ENCODE assay signal across 20 cellular contexts in genomic region chr14:72876021-72876709, GRCh38. TPM values are rescaled to one million over a fixed set of nuclear protein-coding genes. Genes with fewer than 3 reads are reported as not detected.
DNase-seq lines count a peak whose midpoint lies in the region; ATAC-seq lines count a peak whose summit lies in the region.
"Had no signal": no experiment of that assay in that cellular context is flagged by ENCODE, and none has a peak within 500 bp of the region (broad histone marks: within the 10 kb centered on the region; RNA-seq: fewer than 3 reads in every experiment).

No MANE protein-coding gene starts in this region.

- no peaks in the 10 kb centered on the region for H3K9me3 ChIP-seq in T-helper 17 cell (ENCODE audit: control insufficient read depth, low read length, poor library complexity, severe bottlenecking)
- H3K9me3 ChIP-seq: SJCRH30 had no signal

- DNase-seq in DMS 273 (lab: John Stamatoyannopoulos, UW; ENCODE audit: unreplicated experiment) (peak; percentile 56), DMS 273 treated with DMSO at 0.1 percent for 48 hours (lab: John Stamatoyannopoulos, UW) (no peak), T-helper 17 cell (no peak), left kidney (ENCODE audit: low read depth, low spot score) (peak; percentile 51), activated T-cell treated with anti-CD3 and anti-CD28 coated beads for 4 hours (no peak), AML-193 (lab: John Stamatoyannopoulos, UW) (no peak)
- no peak for DNase-seq in stimulated activated effector memory CD8-positive, alpha-beta T cell treated with anti-CD3 and anti-CD28 coated beads, Interleukin-12 subunit alpha, Interleukin-12 subunit beta, amount 100 ng/mL, for 72 hours (ENCODE audit: low spot score in 2 of 2)
- DNase-seq in central memory CD4-positive, alpha-beta T cell = no peak
- DNase-seq: GDM1, KG1, MV-4-11, NCI-H1417, NCI-H187, NCI-H2107, NCI-H82, PC-3, RPMI8226 had no signal

- peaks cover 12% of the 10 kb centered on the region for H3K27me3 Mint-ChIP-seq in T-helper 17 cell

- no peak overlapping the region for H3K4me3 Mint-ChIP-seq in T-helper 17 cell
- no peak overlapping the region for H3K4me3 Mint-ChIP-seq in stimulated activated effector memory CD8-positive, alpha-beta T cell treated with anti-CD3 and anti-CD28 coated beads, Interleukin-12 subunit alpha, Interleukin-12 subunit beta, amount 100 ng/mL, for 72 hours
- H3K4me3 Mint-ChIP-seq: CD14-positive monocyte had no signal

- H3K36me3 Mint-ChIP-seq in T-helper 17 cell (ENCODE audit: low read depth) = peaks cover 2% of the 10 kb centered on the region
- no peaks in the 10 kb centered on the region for H3K36me3 Mint-ChIP-seq in stimulated activated effector memory CD8-positive, alpha-beta T cell treated with anti-CD3 and anti-CD28 coated beads, Interleukin-12 subunit alpha, Interleukin-12 subunit beta, amount 100 ng/mL, for 72 hours
- H3K36me3 Mint-ChIP-seq: CD14-positive monocyte had no signal

- H3K4me1 Mint-ChIP-seq in T-helper 17 cell = peaks cover 2% of the 10 kb centered on the region
- H3K4me1 Mint-ChIP-seq in stimulated activated effector memory CD8-positive, alpha-beta T cell treated with anti-CD3 and anti-CD28 coated beads, Interleukin-12 subunit alpha, Interleukin-12 subunit beta, amount 100 ng/mL, for 72 hours = peaks cover 9% of the 10 kb centered on the region

- no peaks in the 10 kb centered on the region for H3K9me3 Mint-ChIP-seq in stimulated activated effector memory CD8-positive, alpha-beta T cell treated with anti-CD3 and anti-CD28 coated beads, Interleukin-12 subunit alpha, Interleukin-12 subunit beta, amount 100 ng/mL, for 72 hours

- H3K27ac Mint-ChIP-seq in T-helper 17 cell = peak overlapping the region; percentile 39
- H3K27ac Mint-ChIP-seq in stimulated activated effector memory CD8-positive, alpha-beta T cell treated with anti-CD3 and anti-CD28 coated beads, Interleukin-12 subunit alpha, Interleukin-12 subunit beta, amount 100 ng/mL, for 72 hours = peak overlapping the region; percentile 83

- ATAC-seq in T-helper 17 cell = no peak
- no peak for ATAC-seq in stimulated activated effector memory CD8-positive, alpha-beta T cell treated with anti-CD3 and anti-CD28 coated beads, Interleukin-12 subunit alpha, Interleukin-12 subunit beta, amount 100 ng/mL, for 72 hours
- ATAC-seq: HCT116 had no signal

RNA-seq across cellular contexts. Expression of gene DPF3, which starts 17.7 kb away (rescaled TPM):
- total RNA-seq in T-helper 17 cell = 1 to 10 TPM in 1 of 2 donors, under 1 TPM in 1; 0.13 to 1.2 TPM

RNA-seq across cellular contexts. Expression of gene DCAF4, which starts 50.1 kb away (rescaled TPM):
- 10 to 100 TPM; 27.0 to 30.7 TPM for total RNA-seq in T-helper 17 cell

Comparison
In these comparisons a context has a peak if more than half of its experiments do, and no peak if none do; other contexts are left out.
1. DNase-seq: peak in DMS 273 (single experiment) and left kidney (single experiment); none in DMS 273 treated with DMSO at 0.1 percent for 48 hours (single experiment), T-helper 17 cell (0 of 3), stimulated activated effector memory CD8-positive, alpha-beta T cell treated with anti-CD3 and anti-CD28 coated beads, Interleukin-12 subunit alpha, Interleukin-12 subunit beta, amount 100 ng/mL, for 72 hours (0 of 2), central memory CD4-positive, alpha-beta T cell (single experiment), activated T-cell treated with anti-CD3 and anti-CD28 coated beads for 4 hours (single experiment) and AML-193 (0 of 2).